2 cellular contexts compared by ENCODE assay signal in the genomic region with DNA sequence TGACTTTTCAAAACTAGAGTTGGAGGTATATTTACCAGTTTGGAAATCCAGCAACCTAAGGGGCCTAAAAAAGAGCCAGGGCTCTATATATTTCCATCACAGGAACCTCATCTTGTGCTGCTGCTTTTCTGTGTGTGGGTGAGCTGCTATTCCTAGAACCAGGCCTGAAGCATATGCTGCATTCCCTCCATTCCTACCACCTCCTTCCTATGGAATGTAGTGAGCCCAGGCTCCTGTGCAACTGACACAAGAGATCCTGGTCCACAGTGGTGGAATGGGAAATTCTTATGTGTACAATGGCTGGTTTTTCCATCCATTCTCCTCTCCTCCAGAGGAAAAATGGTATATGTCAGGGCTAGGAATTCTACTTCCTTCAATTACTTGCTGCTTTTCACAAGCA.
TF ChIP-seq lines count a peak whose summit lies in the region.

No MANE protein-coding gene starts in this region.

TF ChIP-seq in IMR-90, 13 proteins besides CTCF, POLR2A, EP300 and RAD21 (continued from another document):
- TF ChIP-seq CHD1 (IDR thresholded peaks at IDR 0.05; ENCODE audit: low read depth, low read length): no peak

TF ChIP-seq in neural cell, 6 proteins besides CTCF, POLR2A, EP300 and RAD21 (continued from another document):
- TF ChIP-seq, protein P1, sequence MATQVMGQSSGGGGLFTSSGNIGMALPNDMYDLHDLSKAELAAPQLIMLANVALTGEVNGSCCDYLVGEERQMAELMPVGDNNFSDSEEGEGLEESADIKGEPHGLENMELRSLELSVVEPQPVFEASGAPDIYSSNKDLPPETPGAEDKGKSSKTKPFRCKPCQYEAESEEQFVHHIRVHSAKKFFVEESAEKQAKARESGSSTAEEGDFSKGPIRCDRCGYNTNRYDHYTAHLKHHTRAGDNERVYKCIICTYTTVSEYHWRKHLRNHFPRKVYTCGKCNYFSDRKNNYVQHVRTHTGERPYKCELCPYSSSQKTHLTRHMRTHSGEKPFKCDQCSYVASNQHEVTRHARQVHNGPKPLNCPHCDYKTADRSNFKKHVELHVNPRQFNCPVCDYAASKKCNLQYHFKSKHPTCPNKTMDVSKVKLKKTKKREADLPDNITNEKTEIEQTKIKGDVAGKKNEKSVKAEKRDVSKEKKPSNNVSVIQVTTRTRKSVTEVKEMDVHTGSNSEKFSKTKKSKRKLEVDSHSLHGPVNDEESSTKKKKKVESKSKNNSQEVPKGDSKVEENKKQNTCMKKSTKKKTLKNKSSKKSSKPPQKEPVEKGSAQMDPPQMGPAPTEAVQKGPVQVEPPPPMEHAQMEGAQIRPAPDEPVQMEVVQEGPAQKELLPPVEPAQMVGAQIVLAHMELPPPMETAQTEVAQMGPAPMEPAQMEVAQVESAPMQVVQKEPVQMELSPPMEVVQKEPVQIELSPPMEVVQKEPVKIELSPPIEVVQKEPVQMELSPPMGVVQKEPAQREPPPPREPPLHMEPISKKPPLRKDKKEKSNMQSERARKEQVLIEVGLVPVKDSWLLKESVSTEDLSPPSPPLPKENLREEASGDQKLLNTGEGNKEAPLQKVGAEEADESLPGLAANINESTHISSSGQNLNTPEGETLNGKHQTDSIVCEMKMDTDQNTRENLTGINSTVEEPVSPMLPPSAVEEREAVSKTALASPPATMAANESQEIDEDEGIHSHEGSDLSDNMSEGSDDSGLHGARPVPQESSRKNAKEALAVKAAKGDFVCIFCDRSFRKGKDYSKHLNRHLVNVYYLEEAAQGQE (IDR thresholded peaks at IDR 0.05; ENCODE audit: borderline replicate concordance): peak; percentile 41
- TF ChIP-seq TAF1 (IDR thresholded peaks at IDR 0.05; ENCODE audit: low read depth): no peak
TF ChIP-seq in neural cell: peak in this region for 1.
